ENCODE assay signal across 7 cellular contexts in genomic region chr13:110837397-110838061, GRCh38.
A peak's percentile ranks its signal among the peaks of the same experiment; 100 is the strongest.
DNase-seq lines count a peak whose midpoint lies in the region; ATAC-seq and TF ChIP-seq lines count a peak whose summit lies in the region.
"Not testable (repeated sequence)": the region's sequence is repeated elsewhere in the genome, so short reads cannot be mapped to it uniquely, and the experiment has no call there.

No MANE protein-coding gene starts in this region.

- H3K27ac ChIP-seq in 22Rv1 (peak overlapping the region; percentile 78), VCaP (peak overlapping the region; percentile 99), hepatocyte (peak overlapping the region; percentile 77), mesodermal cell (ENCODE audit: low read depth, low read length, severe bottlenecking) (peak overlapping the region; percentile 84), smooth muscle cell (ENCODE audit: low read depth) (peak overlapping the region; percentile 16)
- not testable (repeated sequence) for H3K27ac ChIP-seq in GM23338 (ENCODE audit: low read depth)

- H4K20me1 ChIP-seq in GM23338 (replicated peaks; ENCODE audit: insufficient read depth); hepatocyte (ENCODE audit: insufficient read depth, poor library complexity, severe bottlenecking); smooth muscle cell (ENCODE audit: low read depth): not testable (repeated sequence)

- H3K4me2 ChIP-seq in GM23338 = not testable (repeated sequence)
- H3K4me2 ChIP-seq in hepatocyte = peak overlapping the region; percentile 51
- peak overlapping the region; percentile 36 for H3K4me2 ChIP-seq in smooth muscle cell

- not testable (repeated sequence) for H3K9ac ChIP-seq in smooth muscle cell (ENCODE audit: low read depth)

- not testable (repeated sequence) for H3F3A ChIP-seq in GM23338 (replicated peaks; ENCODE audit: low read depth); smooth muscle cell (ENCODE audit: low read depth)

- not testable (repeated sequence) for TF ChIP-seq CTCF in 22Rv1 (IDR thresholded peaks at IDR 0.05); GM23338 (conservative IDR thresholded peaks at IDR 0.05; ENCODE audit: low read depth in 2 of 2); VCaP (conservative IDR thresholded peaks at IDR 0.05); hepatocyte (IDR thresholded peaks at IDR 0.05; ENCODE audit: poor library complexity); smooth muscle cell (IDR thresholded peaks at IDR 0.05; ENCODE audit: borderline replicate concordance, insufficient read depth, poor library complexity, severe bottlenecking)

- DNase-seq in GM23338 (ENCODE audit: low spot score); hepatocyte (ENCODE audit: low spot score); smooth muscle cell (lab: John Stamatoyannopoulos, UW; ENCODE audit: unreplicated experiment): not testable (repeated sequence)
- DNase-seq in amniotic epithelial cell (ENCODE audit: low read depth) = peak; percentile 84

- not testable (repeated sequence) for ATAC-seq in GM23338

- H3K27ac Mint-ChIP-seq in GM23338 = not testable (repeated sequence)

- H3K9me2 ChIP-seq in GM23338 (ENCODE audit: insufficient read depth); hepatocyte (replicated peaks; ENCODE audit: insufficient read depth): not testable (repeated sequence)

- not testable (repeated sequence) for H3K36me3 Mint-ChIP-seq in GM23338 (ENCODE audit: low read depth)

- WGBS in hepatocyte (ENCODE audit: low lambda C conversion rate, missing lambda C conversion rate) = 41% methylated on average over 5 of the region's 5 CpGs
- WGBS in mesodermal cell (ENCODE audit: insufficient coverage in 2 of 2), 2 experiments = 73 to 94% methylated on average over 3 of the region's 5 CpGs
- 28% methylated on average over 5 of the region's 5 CpGs for WGBS in smooth muscle cell (ENCODE audit: low lambda C conversion rate)

- not testable (repeated sequence) for H3K4me1 ChIP-seq in GM23338 (ENCODE audit: insufficient read depth)
- H3K4me1 ChIP-seq in hepatocyte (ENCODE audit: insufficient read depth) = peaks cover 27% of the 10 kb centered on the region
- H3K4me1 ChIP-seq in mesodermal cell (ENCODE audit: control insufficient read depth, insufficient read depth, low read length, poor library complexity, severe bottlenecking) = peaks cover 31% of the 10 kb centered on the region
- peaks cover 10% of the 10 kb centered on the region for H3K4me1 ChIP-seq in smooth muscle cell (ENCODE audit: low read depth)

- H3K36me3 ChIP-seq in GM23338 (ENCODE audit: insufficient read depth); hepatocyte (replicated peaks; ENCODE audit: insufficient read depth, low read depth); mesodermal cell (ENCODE audit: control insufficient read depth, insufficient read depth, low read length); smooth muscle cell (ENCODE audit: low read depth): not testable (repeated sequence)

- not testable (repeated sequence) for H3K79me2 ChIP-seq in GM23338 (replicated peaks; ENCODE audit: insufficient read depth); hepatocyte; smooth muscle cell (ENCODE audit: low read depth)

- H3K4me1 Mint-ChIP-seq in GM23338 = peaks cover 16% of the 10 kb centered on the region; the same call in 1 of the 3 replicates

- H3K4me3 Mint-ChIP-seq in GM23338 = not testable (repeated sequence)

- not testable (repeated sequence) for H3K4me3 ChIP-seq in GM23338; hepatocyte; mesodermal cell (ENCODE audit: extremely low read depth, insufficient read depth, low read length, poor library complexity, severe bottlenecking); smooth muscle cell

- H3K27me3 ChIP-seq in GM23338 (ENCODE audit: insufficient read depth); hepatocyte; smooth muscle cell (ENCODE audit: low read depth): not testable (repeated sequence)

- not testable (repeated sequence) for H3K9me3 ChIP-seq in hepatocyte (ENCODE audit: low read depth); mesodermal cell (ENCODE audit: control insufficient read depth, low read length); smooth muscle cell (replicated peaks; ENCODE audit: low read depth)

- H3K27me3 Mint-ChIP-seq in GM23338 (ENCODE audit: insufficient read depth, low read depth, poor library complexity) = not testable (repeated sequence)

- H3K9me3 Mint-ChIP-seq in GM23338 = not testable (repeated sequence)

- 0 out of 2 replicates have a peak overlapping the region, but pooled peaks have one; percentile 19 for H2AFZ ChIP-seq in GM23338
- not testable (repeated sequence) for H2AFZ ChIP-seq in hepatocyte; smooth muscle cell (ENCODE audit: low read depth)
